ENCODE assay signal across 16 cellular contexts in the genomic region with DNA sequence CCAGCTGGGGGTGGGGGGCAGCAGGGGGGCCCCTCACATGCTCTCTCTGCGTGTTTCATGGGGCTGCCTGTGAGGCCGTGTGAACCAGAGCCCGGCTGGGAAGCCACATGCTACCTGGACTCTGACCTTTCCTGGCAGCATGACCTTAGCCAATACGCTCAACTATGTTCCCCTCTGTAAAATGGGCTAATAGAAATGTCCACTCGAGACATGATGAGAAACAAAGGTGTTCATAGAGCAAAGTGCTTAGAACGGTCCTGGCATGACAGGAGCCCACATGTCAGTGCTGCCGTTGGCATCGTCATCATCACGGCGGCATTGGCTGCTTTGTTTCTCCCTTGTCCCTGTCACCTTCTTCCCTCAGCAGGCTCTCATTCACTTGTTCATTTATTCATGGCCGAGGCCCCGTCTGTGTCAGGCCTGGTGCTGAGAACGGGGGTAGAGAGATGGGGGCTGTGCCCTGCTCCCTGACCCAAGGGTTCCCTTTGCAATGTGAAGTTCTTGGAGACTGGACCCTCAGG.
DNase-seq lines count a peak whose midpoint lies in the region; ATAC-seq, FAIRE-seq and TF ChIP-seq lines count a peak whose summit lies in the region.
"Had no signal": no experiment of that assay in that cellular context is flagged by ENCODE, and none has a peak within 500 bp of the region (broad histone marks: within the 10 kb centered on the region; RNA-seq: fewer than 3 reads in every experiment).

No MANE protein-coding gene starts in this region.

- no peak for TF ChIP-seq POLR2A in H1 (IDR thresholded peaks at IDR 0.05; ENCODE audit: control extremely low read depth in 1 of 2, low read depth in 2 of 2, low read length in 2 of 2)

- H4K8ac ChIP-seq in H1 (ENCODE audit: extremely low read depth, insufficient read depth, low read length) (no peak overlapping the region), trophoblast cell (ENCODE audit: low read depth, low read length) (no peak overlapping the region)

- H3K27ac ChIP-seq in OCI-LY7 (ENCODE audit: low read depth, low read length, poor library complexity, severe bottlenecking) (no peak overlapping the region), H1 (ENCODE audit: low read depth, low read length) (no peak overlapping the region), trophoblast cell (ENCODE audit: low read depth, low read length) (no peak overlapping the region)
- H3K27ac ChIP-seq: left lung, testis had no signal

- H4K5ac ChIP-seq in H1 (ENCODE audit: insufficient read length, low read depth, low read length) = no peak overlapping the region

- no peaks in the 10 kb centered on the region for H3K27me3 Mint-ChIP-seq in T-helper 1 cell treated with Interleukin-12 subunit alpha and Interleukin-12 subunit beta and Interleukin-4 antibody, amounts not matched to agents 30 μg/mL and 1 μg/mL, for 36 hours (ENCODE audit: low read depth)

- H2BK120ac ChIP-seq in H1 (replicated peaks; ENCODE audit: low read depth, low read length) = no peak overlapping the region
- H2BK120ac ChIP-seq in trophoblast cell (ENCODE audit: insufficient read depth, low read length, poor library complexity) = no peak overlapping the region

- H3K79me1 ChIP-seq in H1 (ENCODE audit: low read depth, low read length) = peaks cover 28% of the 10 kb centered on the region
- H3K79me1 ChIP-seq in trophoblast cell (ENCODE audit: low read length) = no peaks in the 10 kb centered on the region

- H3K4me3 ChIP-seq in OCI-LY7 (ENCODE audit: low read depth, low read length, poor library complexity, severe bottlenecking) (no peak overlapping the region), H1 (ENCODE audit: extremely low read depth in 1 of 4, insufficient read depth in 2 of 4, low read depth in 3 of 4, low read length in 4 of 4) (no peak overlapping the region), trophoblast cell (ENCODE audit: low read depth, low read length) (no peak overlapping the region)
- H3K4me3 ChIP-seq: left lung, skin epidermis, testis had no signal

- H3K36me3 ChIP-seq in OCI-LY7 (ENCODE audit: insufficient read depth, low read length) = no peaks in the 10 kb centered on the region
- no peaks in the 10 kb centered on the region for H3K36me3 ChIP-seq in H1 (ENCODE audit: control insufficient read depth in 2 of 4, insufficient read depth in 4 of 4, low read length in 3 of 4)
- peaks cover 0 to 3% of the 10 kb centered on the region in 2 experiments for H3K36me3 ChIP-seq in trophoblast cell (ENCODE audit: control insufficient read depth in 1 of 2, insufficient read depth in 2 of 2, low read length in 2 of 2)
- H3K36me3 ChIP-seq: neutrophil had no signal

- H3K56ac ChIP-seq in H1 (replicated peaks; ENCODE audit: insufficient read length, low read depth, low read length) = no peak overlapping the region

- H3K23me2 ChIP-seq in H1 (ENCODE audit: low read depth, low read length) = no peaks in the 10 kb centered on the region

- no peak overlapping the region for H3K4ac ChIP-seq in H1 (replicated peaks; ENCODE audit: insufficient read length, low read depth, low read length)
- no peak overlapping the region for H3K4ac ChIP-seq in trophoblast cell (ENCODE audit: low read depth, low read length)

- H3K18ac ChIP-seq in H1 (ENCODE audit: extremely low read depth, low read length) (no peak overlapping the region), trophoblast cell (ENCODE audit: low read length) (no peak overlapping the region)

- H3K9ac ChIP-seq in H1 (replicated peaks in 1 of 4; ENCODE audit: extremely low read depth in 1 of 4, low read depth in 3 of 4, low read length in 3 of 4) (no peak overlapping the region), trophoblast cell (ENCODE audit: low read length) (no peak overlapping the region)

- H2BK5ac ChIP-seq in H1 (ENCODE audit: low read depth, low read length) (peak overlapping the region; percentile 9; the same call in 1 of the 2 replicates), trophoblast cell (ENCODE audit: low read depth, low read length, poor library complexity) (peak overlapping the region; percentile 3)

- H3K14ac ChIP-seq in H1 (ENCODE audit: insufficient read length) (no peak overlapping the region), trophoblast cell (ENCODE audit: low read length) (no peak overlapping the region)

- no peaks in the 10 kb centered on the region for H3K9me2 ChIP-seq in OCI-LY7 (ENCODE audit: insufficient read depth, low read length)

- H3K79me2 ChIP-seq in OCI-LY7 (ENCODE audit: insufficient read depth, low read depth, low read length) (no peaks in the 10 kb centered on the region; the same call in 1 of the 2 replicates), H1 (ENCODE audit: control insufficient read depth in 1 of 2, insufficient read depth in 2 of 2, low read length in 2 of 2) (peaks cover 0 to 65% of the 10 kb centered on the region in 2 experiments; a peak in 2 of 4 replicates), trophoblast cell (ENCODE audit: control insufficient read depth, insufficient read depth, low read length, poor library complexity) (no peaks in the 10 kb centered on the region)

- H3K23ac ChIP-seq in H1 (ENCODE audit: insufficient read length) (no peak overlapping the region), trophoblast cell (ENCODE audit: low read length) (no peak overlapping the region)

- H3K36me3 Mint-ChIP-seq in T-helper 1 cell treated with Interleukin-12 subunit alpha and Interleukin-12 subunit beta and Interleukin-4 antibody, amounts not matched to agents 30 μg/mL and 1 μg/mL, for 36 hours (ENCODE audit: low read depth) = peaks cover 27% of the 10 kb centered on the region

- no peak for TF ChIP-seq CTCF in OCI-LY7 (conservative IDR thresholded peaks at IDR 0.05; ENCODE audit: low read length)
- TF ChIP-seq CTCF in H1 (IDR thresholded peaks at IDR 0.05; ENCODE audit: control extremely low read depth in 1 of 3, insufficient read depth in 1 of 3, low read depth in 1 of 3, low read length in 3 of 3) = no peak

- H3K4me3 Mint-ChIP-seq in T-helper 1 cell treated with Interleukin-12 subunit alpha and Interleukin-12 subunit beta and Interleukin-4 antibody, amounts not matched to agents 30 μg/mL and 1 μg/mL, for 36 hours = peak overlapping the region; percentile 67

- H3K9me3 Mint-ChIP-seq in T-helper 1 cell treated with Interleukin-12 subunit alpha and Interleukin-12 subunit beta and Interleukin-4 antibody, amounts not matched to agents 30 μg/mL and 1 μg/mL, for 36 hours = no peaks in the 10 kb centered on the region

- H2AK5ac ChIP-seq in H1 (ENCODE audit: low read depth, low read length) (no peak overlapping the region), trophoblast cell (ENCODE audit: low read length) (no peak overlapping the region)

- H4K91ac ChIP-seq in H1 (replicated peaks; ENCODE audit: insufficient read length, low read length) = no peak overlapping the region
- no peak overlapping the region for H4K91ac ChIP-seq in trophoblast cell (ENCODE audit: low read depth, low read length)

- H3K27ac Mint-ChIP-seq in T-helper 1 cell treated with Interleukin-12 subunit alpha and Interleukin-12 subunit beta and Interleukin-4 antibody, amounts not matched to agents 30 μg/mL and 1 μg/mL, for 36 hours = peak overlapping the region; percentile 49

- peaks cover 100% of the 10 kb centered on the region for H3K4me1 ChIP-seq in OCI-LY7 (ENCODE audit: insufficient read depth, low read length, poor library complexity, severe bottlenecking)
- H3K4me1 ChIP-seq in H1 (replicated peaks in 1 of 4; ENCODE audit: control insufficient read depth in 3 of 4, insufficient read depth in 4 of 4, low read length in 3 of 4) = peaks cover 0 to 61% (median 48%) of the 10 kb centered on the region in 4 experiments; a peak in 6 of 7 replicates
- H3K4me1 ChIP-seq in trophoblast cell (ENCODE audit: control insufficient read depth in 1 of 2, insufficient read depth in 2 of 2, low read length in 2 of 2) = peaks cover 27 to 40% of the 10 kb centered on the region in 2 experiments

- H3K9me3 ChIP-seq in OCI-LY7 (ENCODE audit: low read length) (no peaks in the 10 kb centered on the region), H1 (ENCODE audit: insufficient read depth in 2 of 2, low read depth in 1 of 2, low read length in 1 of 2) (no peaks in the 10 kb centered on the region), trophoblast cell (ENCODE audit: insufficient read depth, low read depth, low read length) (no peaks in the 10 kb centered on the region)
- H3K9me3 ChIP-seq: left lung, neutrophil, testis had no signal

- intact Hi-C loops in OCI-LY7 (cut with micrococcal nuclease; ENCODE audit: unreplicated experiment) = no loop called here

- H3K4me2 ChIP-seq in OCI-LY7 (ENCODE audit: low read length) (peak overlapping the region; percentile 74; the same call in 1 of the 2 replicates), H1 (ENCODE audit: insufficient read depth in 1 of 2, low read depth in 2 of 2, low read length in 2 of 2) (no peak overlapping the region), trophoblast cell (ENCODE audit: low read length) (no peak overlapping the region)

- TF ChIP-seq RAD21 in H1 (IDR thresholded peaks at IDR 0.05 in 1 of 2, conservative IDR thresholded peaks at IDR 0.05 in 1 of 2; ENCODE audit: low read depth in 2 of 2, low read length in 2 of 2) = no peak

- no peak overlapping the region for H2BK15ac ChIP-seq in H1 (ENCODE audit: low read length)

- no peaks in the 10 kb centered on the region for H4K20me1 ChIP-seq in OCI-LY7 (ENCODE audit: insufficient read depth, low read length)
- peaks cover 33 to 39% of the 10 kb centered on the region in 2 experiments for H4K20me1 ChIP-seq in H1 (replicated peaks in 1 of 2; ENCODE audit: control insufficient read depth in 1 of 2, insufficient read depth in 2 of 2, low read length in 2 of 2)

- 79% methylated on average over 13 of the region's 13 CpGs; no CpG with 5 or more reads in 1 of the 2 experiments for WGBS in H1 (ENCODE audit: extremely low coverage in 1 of 2, insufficient coverage in 1 of 2, insufficient read length in 1 of 2, insufficient replicate concordance in 2 of 2, low coverage in 1 of 2, low lambda C conversion rate in 2 of 2, missing lambda C conversion rate in 1 of 2), 2 experiments
- no CpG with 5 or more reads among the region's 13 CpGs for WGBS in trophoblast cell (ENCODE audit: extremely low coverage, insufficient coverage, insufficient read length)

- ATAC-seq in HG03135 (IDR thresholded peaks at IDR 0.05; ENCODE audit: unreplicated experiment) = no peak
- ATAC-seq: left lung had no signal

- H2AFZ ChIP-seq in OCI-LY7 (ENCODE audit: low read length) = no peak overlapping the region
- no peak overlapping the region for H2AFZ ChIP-seq in H1 (ENCODE audit: low read length)
- no peak overlapping the region for H2AFZ ChIP-seq in trophoblast cell (ENCODE audit: insufficient read depth, low read length, poor library complexity)

- H2BK12ac ChIP-seq in H1 (ENCODE audit: low read depth, low read length) = no peak overlapping the region
- peak overlapping the region; percentile 10 for H2BK12ac ChIP-seq in trophoblast cell (ENCODE audit: low read length)

- CTCF ChIA-PET in OCI-LY7 (lab: Charles Lee; ENCODE audit: unreplicated experiment) = interaction anchor here (1.0 kb wide), 1 partner anchor 12 kb away, joined by 3 read pairs; no protein-coding TSS in a partner anchor
- CTCF ChIA-PET in H1 (lab: Charles Lee; ENCODE audit: partially characterized antibody) = interaction anchor here (0.6 to 24.6 kb wide), 15 partner anchors 15 to 785 kb away, joined by 3 to 512 read pairs (median 5); no protein-coding TSS in a partner anchor

- no peak for FAIRE-seq in H1 (lab: Jason Lieb, UNC)

- H4K12ac ChIP-seq in trophoblast cell (ENCODE audit: low read depth, low read length) = no peak overlapping the region

- DNase-seq in T-helper 1 cell (no peak), OCI-LY7 (ENCODE audit: low spot score) (no peak), H1 (ENCODE audit: low read depth in 1 of 2, low spot score in 2 of 2) (no peak), trophoblast cell (no peak), NCI-H226 (no peak), DMS153 (lab: John Stamatoyannopoulos, UW) (no peak)
- DNase-seq: 8988T; activated effector memory CD4-positive, alpha-beta T cell treated with Interleukin-2 at 50 U/mL for 16 hours; HCEC 1CT; NK-92 treated with Interleukin-12 subunit alpha and Interleukin-12 subunit beta, amount 100 ng/mL, for 24 hours; testis had no signal

- peaks cover 66% of the 10 kb centered on the region for H3K4me1 Mint-ChIP-seq in T-helper 1 cell treated with Interleukin-12 subunit alpha and Interleukin-12 subunit beta and Interleukin-4 antibody, amounts not matched to agents 30 μg/mL and 1 μg/mL, for 36 hours (ENCODE audit: low read depth)

- H2BK20ac ChIP-seq in H1 (ENCODE audit: low read length) = no peak overlapping the region

- no peak for TF ChIP-seq EP300 in H1 (IDR thresholded peaks at IDR 0.05; ENCODE audit: borderline replicate concordance in 1 of 2, low read depth in 2 of 2, low read length in 2 of 2)

- H3K27me3 ChIP-seq in H1 (replicated peaks in 1 of 4; ENCODE audit: control insufficient read depth in 3 of 4, extremely low read depth in 1 of 4, insufficient read depth in 3 of 4, low read length in 3 of 4) (no peaks in the 10 kb centered on the region), trophoblast cell (ENCODE audit: insufficient read depth, low read length) (no peaks in the 10 kb centered on the region)
- H3K27me3 ChIP-seq: left lung, neutrophil, testis had no signal

- BruUV-seq in OCI-LY7 (replicated peaks; lab: Mats Ljungman, UMichigan) = no TSS peak

- POLR2A ChIA-PET in OCI-LY7 (lab: Charles Lee) (interaction anchor here (1.1 to 6.8 kb wide), 5 partner anchors 8 to 73 kb away, joined by 3 to 73 read pairs (median 4); no protein-coding TSS in a partner anchor), H1 (lab: Charles Lee; ENCODE audit: partially characterized antibody) (interaction anchor here (1.6 to 3.4 kb wide), 2 partner anchors 12 to 22 kb away, joined by 5 to 16 read pairs; no protein-coding TSS in a partner anchor)
